Comparison of ENCODE assay signal across 13 cellular contexts in genomic region chr13:113273856-113274590, GRCh38. TPM values are rescaled to one million over a fixed set of nuclear protein-coding genes. Genes with fewer than 3 reads are reported as not detected.
DNase-seq lines count a peak whose midpoint lies in the region; ATAC-seq, FAIRE-seq and TF ChIP-seq lines count a peak whose summit lies in the region.
"Had no signal": no experiment of that assay in that cellular context is flagged by ENCODE, and none has a peak within 500 bp of the region (broad histone marks: within the 10 kb centered on the region; RNA-seq: fewer than 3 reads in every experiment).

No MANE protein-coding gene starts in this region.

- H3K4me1 ChIP-seq in lower lobe of right lung: peaks cover 7% of the 10 kb centered on the region

- POLR2A ChIA-PET in BJ (lab: Charles Lee): no interaction called here

- no peaks in the 10 kb centered on the region for H3K36me3 ChIP-seq in BJ (ENCODE audit: control insufficient read depth, insufficient read depth, low read length)
- no peaks in the 10 kb centered on the region for H3K36me3 ChIP-seq in bronchial epithelial cell (ENCODE audit: control insufficient read depth, insufficient read depth, low read length)
- H3K36me3 ChIP-seq in lower lobe of right lung: no peaks in the 10 kb centered on the region

- FAIRE-seq in bronchial epithelial cell (lab: Jason Lieb, UNC): peak; percentile 7

- TF ChIP-seq CTCF in BJ (IDR thresholded peaks at IDR 0.05; ENCODE audit: insufficient read depth, low read depth, low read length) (no peak), HL-60 (IDR thresholded peaks at IDR 0.05; ENCODE audit: insufficient read depth, low read length) (no peak), bronchial epithelial cell (IDR thresholded peaks at IDR 0.05; ENCODE audit: insufficient read depth, low read length, severe bottlenecking) (no peak), lower lobe of right lung (IDR thresholded peaks at IDR 0.05) (no peak), lower leg skin (IDR thresholded peaks at IDR 0.05) (no peak)

- intact Hi-C loops in lower lobe of right lung (cut with DNase I): no loop called here
- intact Hi-C loops in lower leg skin (cut with DNase I; ENCODE audit: low total_unique reads): loop anchor here (10.0 kb wide), 1 partner anchor 121 kb away; no protein-coding TSS in a partner anchor

- DNase-seq in BJ (ENCODE audit: low read depth): peak; percentile 11
- peak; percentile 54 to 84 for DNase-seq in HL-60 (ENCODE audit: low read depth in 1 of 2, low spot score in 1 of 2)
- peak; percentile 87 for DNase-seq in bronchial epithelial cell (ENCODE audit: low read depth)
- DNase-seq in lower lobe of right lung: peak; percentile 71
- DNase-seq in DMS 273 treated with DMSO at 0.1 percent for 48 hours (lab: John Stamatoyannopoulos, UW): no peak
- no peak for DNase-seq in activated CD4-positive, alpha-beta T cell treated with anti-CD3 and anti-CD28 coated beads, Interleukin-2, amount 50 U/mL, for 48 hours
- no peak for DNase-seq in lower leg skin (ENCODE audit: low spot score in 2 of 2)
- no peak for DNase-seq in KG1 (lab: John Stamatoyannopoulos, UW)
- DNase-seq: NCI-H1436; SHP77 treated with DMSO at 0.1 percent for 48 hours; stimulated activated CD4-positive, alpha-beta T cell treated with anti-CD3 and anti-CD28 coated beads, Interleukin-15, amount 100 ng/mL, for 24 hours had no signal

- CTCF ChIA-PET in BJ (lab: Yijun Ruan, JAX): interaction anchor here (0.9 to 1.1 kb wide), 3 partner anchors 16 to 177 kb away, joined by 3 to 5 read pairs (median 4); no protein-coding TSS in a partner anchor

- H3K27me3 ChIP-seq in BJ (ENCODE audit: control insufficient read depth, insufficient read depth, low read length) (no peaks in the 10 kb centered on the region), HL-60 (ENCODE audit: insufficient read depth, poor library complexity, severe bottlenecking) (no peaks in the 10 kb centered on the region), bronchial epithelial cell (ENCODE audit: control insufficient read depth, insufficient read depth, low read length) (no peaks in the 10 kb centered on the region), lower lobe of right lung (ENCODE audit: low read depth) (no peaks in the 10 kb centered on the region)
- H3K27me3 ChIP-seq: dorsolateral prefrontal cortex, tibial nerve had no signal

- ATAC-seq in lower lobe of right lung: peak; percentile 76 to 86

- H3K4me3 ChIP-seq in BJ (ENCODE audit: low read depth, low read length) (no peak overlapping the region), HL-60 (replicated peaks; ENCODE audit: insufficient read depth, low read length) (no peak overlapping the region), bronchial epithelial cell (ENCODE audit: low read depth, low read length) (no peak overlapping the region), lower lobe of right lung (no peak overlapping the region), lower leg skin (ENCODE audit: low read depth, poor library complexity, severe bottlenecking) (no peak overlapping the region)
- H3K4me3 ChIP-seq: dorsolateral prefrontal cortex, tibial nerve had no signal

- H3K27ac ChIP-seq in HL-60 (replicated peaks) (peak overlapping the region; percentile 7; the same call in 1 of the 2 replicates), lower lobe of right lung (peak overlapping the region; percentile 20)

- H3K9me3 ChIP-seq in lower lobe of right lung: no peaks in the 10 kb centered on the region
- H3K9me3 ChIP-seq: tibial nerve had no signal

- no peak for TF ChIP-seq POLR2A in lower leg skin (IDR thresholded peaks at IDR 0.05)

- 70 to 71% methylated on average over 15 of the region's 15 CpGs for WGBS in lower leg skin, 2 donors

RNA-seq across cellular contexts. Expression of gene LAMP1, which starts 23.0 kb away (rescaled TPM):
- 237 and 274 TPM in 2 replicates for polyA plus RNA-seq in BJ (2011; rRNA removed)
- polyA minus RNA-seq in BJ (2011; rRNA and poly(A)+ RNA removed): 73.6 and 74.5 TPM in 2 replicates
- total RNA-seq in bronchial epithelial cell (267 and 286 TPM in 2 replicates), lower lobe of right lung (353 TPM), lower leg skin (100 to 1,000 TPM; 198 to 240 (median 209) TPM)

Comparison
In these comparisons a context has a peak if more than half of its experiments do, and no peak if none do; other contexts are left out.
1. DNase-seq: peak in BJ (single experiment), HL-60 (2 of 2), bronchial epithelial cell (single experiment) and lower lobe of right lung (single experiment); none in DMS 273 treated with DMSO at 0.1 percent for 48 hours (single experiment), activated CD4-positive, alpha-beta T cell treated with anti-CD3 and anti-CD28 coated beads, Interleukin-2, amount 50 U/mL, for 48 hours (0 of 2), lower leg skin (0 of 2) and KG1 (single experiment).